28 cellular contexts compared by ENCODE assay signal in the genomic region with DNA sequence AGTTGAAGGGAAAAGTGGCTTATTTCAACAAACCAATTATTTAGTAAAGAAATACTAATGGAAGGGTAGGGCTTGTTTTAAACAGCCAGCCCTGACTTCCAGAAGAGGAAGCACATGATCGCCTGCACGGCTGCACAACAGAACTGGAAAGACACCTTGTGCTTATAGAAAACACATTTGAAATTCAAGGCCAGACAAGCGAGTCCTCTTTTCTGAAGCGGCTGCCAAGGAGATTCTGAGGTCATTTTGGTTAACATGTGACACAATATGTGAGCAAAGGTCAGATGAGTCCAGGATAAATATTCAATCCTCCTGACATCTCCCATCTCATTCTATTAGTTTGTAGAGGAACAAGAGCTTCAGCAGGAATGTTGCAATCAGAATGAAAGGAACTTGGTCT.
DNase-seq lines count a peak whose midpoint lies in the region; ATAC-seq and TF ChIP-seq lines count a peak whose summit lies in the region.
"Had no signal": no experiment of that assay in that cellular context is flagged by ENCODE, and none has a peak within 500 bp of the region (broad histone marks: within the 10 kb centered on the region; RNA-seq: fewer than 3 reads in every experiment).

No MANE protein-coding gene starts in this region.

- in situ Hi-C loops in KBM-7 (cut with MboI; ENCODE audit: low pct_unique_long_range_greater_than_20kb, low sequenced_read_pairs) = no loop called here

- no peaks in the 10 kb centered on the region for H3K9me3 ChIP-seq in upper lobe of left lung
- H3K9me3 ChIP-seq: right atrium auricular region, SJCRH30 had no signal

- H3K4me3 ChIP-seq in skeletal muscle cell (ENCODE audit: low read depth, low read length) = no peak overlapping the region
- H3K4me3 ChIP-seq in upper lobe of left lung = no peak overlapping the region
- H3K4me3 ChIP-seq: right atrium auricular region, SJCRH30 had no signal

- no peaks in the 10 kb centered on the region for H3K27me3 ChIP-seq in upper lobe of left lung
- H3K27me3 ChIP-seq: right atrium auricular region, SJCRH30 had no signal

- no peak for ATAC-seq in upper lobe of left lung (ENCODE audit: low FRiP score in 2 of 2)
- ATAC-seq: activated CD4-positive, CD25-positive, alpha-beta regulatory T cell treated with anti-CD3 and anti-CD28 coated beads, Interleukin-2, amount 50 U/mL, for 24 hours; activated CD8-positive, alpha-beta T cell treated with anti-CD3 and anti-CD28 coated beads for 36 hours; left ventricle myocardium superior; naive thymus-derived CD8-positive, alpha-beta T cell; stimulated activated effector memory CD8-positive, alpha-beta T cell treated with anti-CD3 and anti-CD28 coated beads, Interleukin-12 subunit alpha, Interleukin-12 subunit beta, amount 100 ng/mL, for 72 hours had no signal

- 39 to 43% methylated on average over 4 of the region's 4 CpGs for WGBS in upper lobe of left lung, 2 donors

- H3K36me3 ChIP-seq in upper lobe of left lung = no peaks in the 10 kb centered on the region
- H3K36me3 ChIP-seq: right atrium auricular region, SJCRH30 had no signal

- TF ChIP-seq EP300 in upper lobe of left lung (IDR thresholded peaks at IDR 0.05) = no peak

- TF ChIP-seq POLR2A in upper lobe of left lung (IDR thresholded peaks at IDR 0.05) = no peak

- TF ChIP-seq CTCF in upper lobe of left lung (IDR thresholded peaks at IDR 0.05) = no peak

- DNase-seq in KBM-7 = peak; percentile 41
- DNase-seq in UCSD-AML1 (lab: John Stamatoyannopoulos, UW; ENCODE audit: unreplicated experiment) = peak; percentile 4
- DNase-seq in kidney tubule cell (ENCODE audit: low spot score) = peak; percentile 7
- DNase-seq in skeletal muscle cell (ENCODE audit: low read depth) = peak; percentile 1
- no peak for DNase-seq in hepatic stellate cell (ENCODE audit: low spot score)
- no peak for DNase-seq in amygdala (lab: John Stamatoyannopoulos, UW)
- DNase-seq in upper lobe of left lung = no peak
- DNase-seq: activated CD8-positive, alpha-beta T cell treated with anti-CD3 and anti-CD28 coated beads for 36 hours; activated effector memory CD4-positive, alpha-beta T cell treated with Interleukin-2 at 50 U/mL for 16 hours; activated naive CD8-positive, alpha-beta T cell treated with anti-CD3 and anti-CD28 coated beads for 36 hours; caudate nucleus; CD4-positive, CD25-positive, alpha-beta regulatory T cell; dermis blood vessel endothelial cell; Karpas-422; left ventricle myocardium superior; midbrain; naive thymus-derived CD8-positive, alpha-beta T cell; NCI-H1048; NCI-H1694 treated with DMSO at 0.1 percent for 48 hours; NCI-H2227 treated with DMSO at 0.1 percent for 48 hours; SJCRH30; stimulated activated CD4-positive, alpha-beta T cell treated with anti-CD3 and anti-CD28 coated beads, Interleukin-12 subunit alpha, Interleukin-12 subunit beta, amount 100 ng/mL, for 4 hours; stimulated activated CD4-positive, alpha-beta T cell treated with anti-CD3 and anti-CD28 coated beads, Interleukin-4, amount 100 ng/mL, for 1 hour; substantia nigra had no signal

- no peaks in the 10 kb centered on the region for H3K4me1 ChIP-seq in upper lobe of left lung
- H3K4me1 ChIP-seq: right atrium auricular region, SJCRH30 had no signal

- no peak overlapping the region for H3K27ac ChIP-seq in upper lobe of left lung
- H3K27ac ChIP-seq: HL-60, right atrium auricular region, SJCRH30 had no signal

Comparison
In these comparisons a context has a peak if more than half of its experiments do, and no peak if none do; other contexts are left out.
1. DNase-seq: peak in KBM-7 (single experiment), UCSD-AML1 (single experiment), kidney tubule cell (single experiment) and skeletal muscle cell (single experiment); none in hepatic stellate cell (single experiment), amygdala (0 of 56) and upper lobe of left lung (0 of 2).